Comparison of ENCODE assay signal across 8 cellular contexts in genomic region chr2:216633616-216634316, GRCh38. TPM values are rescaled to one million over a fixed set of nuclear protein-coding genes. Genes with fewer than 3 reads are reported as not detected.
DNase-seq lines count a peak whose midpoint lies in the region; ATAC-seq and TF ChIP-seq lines count a peak whose summit lies in the region.

No MANE protein-coding gene starts in this region.

- H3K36me3 ChIP-seq in liver (ENCODE audit: control insufficient read depth in 4 of 4, insufficient read depth in 3 of 4, low read depth in 1 of 4, low read length in 3 of 4) (peaks cover 0 to 2% (median 0%) of the 10 kb centered on the region in 4 donors), thyroid gland (no peaks in the 10 kb centered on the region)

- ATAC-seq in GM21576 (IDR thresholded peaks at IDR 0.05; ENCODE audit: unreplicated experiment) (no peak), GM18867 (IDR thresholded peaks at IDR 0.05; ENCODE audit: unreplicated experiment) (no peak)

- H3K4me1 ChIP-seq in liver (ENCODE audit: control insufficient read depth in 4 of 4, insufficient read depth in 4 of 4, low read length in 3 of 4) (peaks cover 5 to 34% (median 16%) of the 10 kb centered on the region in 4 donors), thyroid gland (peaks cover 8 to 23% of the 10 kb centered on the region in 2 donors)

- H3K27me3 ChIP-seq in liver (ENCODE audit: control insufficient read depth in 4 of 4, insufficient read depth in 4 of 4, low read length in 3 of 4) (no peaks in the 10 kb centered on the region), thyroid gland (no peaks in the 10 kb centered on the region)

- in situ Hi-C loops in KBM-7 (cut with MboI; ENCODE audit: low pct_unique_long_range_greater_than_20kb, low sequenced_read_pairs): no loop called here

- H3K9ac ChIP-seq in liver (ENCODE audit: low read depth in 1 of 2, low read length in 2 of 2): peak overlapping the region; percentile 81 to 99

- no peaks in the 10 kb centered on the region for H3K9me3 ChIP-seq in liver (ENCODE audit: control insufficient read depth in 4 of 4, low read length in 3 of 4)
- no peaks in the 10 kb centered on the region for H3K9me3 ChIP-seq in thyroid gland

- TF ChIP-seq CTCF in liver (IDR thresholded peaks at IDR 0.05; ENCODE audit: low read depth, low read length, missing input control) (no peak), thyroid gland (IDR thresholded peaks at IDR 0.05) (no peak)

- no peak for TF ChIP-seq POLR2A in thyroid gland (IDR thresholded peaks at IDR 0.05)

- peak; percentile 77 for DNase-seq in COLO668 (lab: John Stamatoyannopoulos, UW; ENCODE audit: unreplicated experiment)
- peak; percentile 56 for DNase-seq in KBM-7
- peak; percentile 68 for DNase-seq in astrocyte of the hippocampus (ENCODE audit: low read depth, low spot score)
- DNase-seq in thyroid gland: peak; percentile 57 to 61
- no peak for DNase-seq in AG08395 (ENCODE audit: low spot score)

- WGBS in liver: under 1% methylated on average over 70 of the region's 70 CpGs
- 0 to 2% methylated on average over 20 to 21 of the region's 70 CpGs for WGBS in thyroid gland, 2 donors

- H3K27ac ChIP-seq in liver (ENCODE audit: low read depth in 1 of 2, low read length in 2 of 2) (peak overlapping the region; percentile 21 to 80), thyroid gland (no peak overlapping the region)

- no peak for TF ChIP-seq RAD21 in liver (IDR thresholded peaks at IDR 0.05)

- intact Hi-C loops in thyroid gland (cut with DNase I): no loop called here

- peak overlapping the region; percentile 81 to 92 (median 90) for H3K4me3 ChIP-seq in liver (ENCODE audit: low read depth in 1 of 3, low read length in 3 of 3)
- H3K4me3 ChIP-seq in thyroid gland (replicated peaks in 1 of 3): peak overlapping the region in 2 of 3 donors; percentile 37 to 47

TF ChIP-seq in liver, 16 proteins besides CTCF, POLR2A, EP300 and RAD21:
- TF ChIP-seq REST (IDR thresholded peaks at IDR 0.05) (no peak), FOXA2 (IDR thresholded peaks at IDR 0.05) (no peak), EGR1 (IDR thresholded peaks at IDR 0.05; ENCODE audit: low read depth in 2 of 2) (no peak), ZBTB33 (IDR thresholded peaks at IDR 0.05) (no peak), ATF3 (IDR thresholded peaks at IDR 0.05) (no peak), NR2F2 (IDR thresholded peaks at IDR 0.05) (no peak)
- TF ChIP-seq, protein P1, sequence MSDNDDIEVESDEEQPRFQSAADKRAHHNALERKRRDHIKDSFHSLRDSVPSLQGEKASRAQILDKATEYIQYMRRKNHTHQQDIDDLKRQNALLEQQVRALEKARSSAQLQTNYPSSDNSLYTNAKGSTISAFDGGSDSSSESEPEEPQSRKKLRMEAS (IDR thresholded peaks at IDR 0.05): no peak

RNA-seq across cellular contexts. Expression of gene IGFBP2, which starts 0.5 kb away (rescaled TPM):
- total RNA-seq in liver (100 to 1,000 TPM in 1 of 2 donors, 10 to 100 TPM in 1; 88.8 to 242 TPM), thyroid gland (10 to 100 TPM; 26.5 to 45.0 (median 40.0) TPM)
- polyA plus RNA-seq in liver: 1,000 to 10,000 TPM in 1 of 2 donors, 100 to 1,000 TPM in 1; 462 to 1,119 TPM

Comparison
In these comparisons a context has a peak if more than half of its experiments do, and no peak if none do; other contexts are left out.
1. H3K27ac ChIP-seq: peak in liver (2 of 2); none in thyroid gland (0 of 3).